In the genomic region with DNA sequence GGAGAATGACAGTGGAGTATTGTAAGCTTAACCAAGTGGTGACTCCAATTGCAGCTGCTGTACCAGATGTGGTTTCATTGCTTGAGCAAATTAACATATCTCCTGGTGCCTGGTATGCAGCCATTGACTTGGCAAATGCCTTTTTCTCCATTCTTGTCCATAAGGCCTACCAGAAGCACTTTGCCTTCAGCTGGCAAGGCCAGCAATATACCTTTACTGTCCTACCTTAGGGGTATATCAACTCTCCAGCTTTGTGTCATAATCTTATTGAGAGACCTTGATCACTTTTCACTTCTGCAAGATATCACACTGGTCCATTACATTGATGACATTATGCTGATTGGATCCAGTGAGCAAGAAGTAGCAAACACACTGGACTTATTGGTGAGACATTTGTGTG, we compare ENCODE assay signal across 19 cellular contexts. TPM values are rescaled to one million over a fixed set of nuclear protein-coding genes. Genes with fewer than 3 reads are reported as not detected.
"Had no signal": no experiment of that assay in that cellular context is flagged by ENCODE, and none has a peak within 500 bp of the region (broad histone marks: within the 10 kb centered on the region; RNA-seq: fewer than 3 reads in every experiment).

No MANE protein-coding gene starts in this region.

RNA-seq across cellular contexts. Expression of a gene that starts 39.0 kb away (rescaled TPM):
- total RNA-seq: activated naive CD4-positive, alpha-beta T cell treated with anti-CD3 and anti-CD28 coated beads for 36 hours; activated naive CD4-positive, alpha-beta T cell treated with anti-CD3 and anti-CD28 coated beads, Interleukin-2, amount 50 U/mL, for 72 hours; activated naive CD8-positive, alpha-beta T cell treated with anti-CD3 and anti-CD28 coated beads for 36 hours; activated naive CD8-positive, alpha-beta T cell treated with anti-CD3 and anti-CD28 coated beads, Interleukin-2, amount 10 ng/mL, durations not matched to agents 7 days and 5 days; activated T-helper 1 cell treated with anti-CD3 and anti-CD28 coated beads, Interleukin-12 subunit alpha, Interleukin-12 subunit beta, Interleukin-2, Interleukin-4 antibody, amounts not matched to agents 30 ng/mL and 10 ng/mL and 1 ng/mL, durations not matched to agents 14 hours and 24 hours and 36 hours; activated T-helper 17 cell treated with anti-CD3 and anti-CD28 coated beads, Interleukin-2, amount 50 U/mL, for 72 hours; activated T-helper 2 cell treated with anti-CD3 and anti-CD28 coated beads, Interferon-gamma antibody, Interleukin-2, Interleukin-4, amounts not matched to agents 10 μg/mL and 5 μg/mL and 100 μg/mL, durations not matched to agents 14 hours and 24 hours and 36 hours; adrenal gland; aorta; ascending aorta; astrocyte; body of pancreas; breast epithelium; bronchial epithelial cell; cardiac muscle cell; cardiac septum; cerebellum; chondrocyte had no signal
- polyA plus RNA-seq: cardiac muscle cell had no signal

RNA-seq across cellular contexts. Expression of a gene that starts 52.8 kb away (rescaled TPM):
- total RNA-seq: activated naive CD4-positive, alpha-beta T cell treated with anti-CD3 and anti-CD28 coated beads for 36 hours; activated naive CD4-positive, alpha-beta T cell treated with anti-CD3 and anti-CD28 coated beads, Interleukin-2, amount 50 U/mL, for 72 hours; activated naive CD8-positive, alpha-beta T cell treated with anti-CD3 and anti-CD28 coated beads for 36 hours; activated naive CD8-positive, alpha-beta T cell treated with anti-CD3 and anti-CD28 coated beads, Interleukin-2, amount 10 ng/mL, durations not matched to agents 7 days and 5 days; activated T-cell treated with anti-CD3 and anti-CD28 coated beads, Interleukin-2, amount 50 U/mL, for 72 hours; activated T-helper 1 cell treated with anti-CD3 and anti-CD28 coated beads, Interleukin-12 subunit alpha, Interleukin-12 subunit beta, Interleukin-2, Interleukin-4 antibody, amounts not matched to agents 30 ng/mL and 10 ng/mL and 1 ng/mL, durations not matched to agents 14 hours and 24 hours and 36 hours; activated T-helper 17 cell treated with anti-CD3 and anti-CD28 coated beads, Interleukin-2, amount 50 U/mL, for 72 hours; activated T-helper 2 cell treated with anti-CD3 and anti-CD28 coated beads, Interferon-gamma antibody, Interleukin-2, Interleukin-4, amounts not matched to agents 10 μg/mL and 5 μg/mL and 100 μg/mL, durations not matched to agents 14 hours and 24 hours and 36 hours; aorta; ascending aorta; astrocyte; body of pancreas; breast epithelium; cardiac muscle cell; cerebellum; chondrocyte had no signal
- polyA plus RNA-seq: aorta had no signal
